ENCODE assay signal across 14 cellular contexts in the genomic region with DNA sequence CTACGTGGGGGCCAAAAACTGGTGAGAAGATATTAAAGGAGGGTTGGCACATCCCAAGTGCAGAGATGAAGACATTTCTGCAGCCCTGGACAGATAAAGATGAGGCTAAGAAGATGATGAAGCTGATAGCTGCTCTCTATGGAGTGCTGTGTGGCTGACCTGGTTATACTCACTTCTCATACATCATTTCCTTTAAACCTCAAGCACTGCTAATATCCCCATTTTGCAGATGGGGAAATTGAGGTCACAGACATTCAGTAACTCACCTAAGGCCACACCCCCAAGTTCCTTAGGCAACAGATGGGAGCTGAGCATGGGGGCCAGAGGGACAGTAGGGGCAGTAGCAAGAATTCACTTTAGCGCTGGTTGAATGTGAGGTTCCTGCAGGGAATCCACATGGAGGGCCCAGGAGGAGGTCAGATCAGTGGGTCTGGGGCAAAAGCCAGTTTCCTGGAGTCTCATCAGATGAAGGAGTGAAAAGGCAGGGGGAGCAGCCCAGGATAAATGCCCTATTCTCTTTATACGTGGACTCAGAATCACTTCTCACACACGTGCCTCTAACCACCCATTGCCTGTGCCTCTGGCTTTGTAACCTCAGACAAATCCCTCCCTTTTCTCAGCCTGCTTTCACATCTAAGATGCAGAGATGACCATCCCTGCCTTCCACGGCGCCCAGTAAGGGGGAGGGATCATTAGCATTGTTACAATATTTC.
DNase-seq lines count a peak whose midpoint lies in the region; ATAC-seq and TF ChIP-seq lines count a peak whose summit lies in the region.
"Had no signal": no experiment of that assay in that cellular context is flagged by ENCODE, and none has a peak within 500 bp of the region (broad histone marks: within the 10 kb centered on the region; RNA-seq: fewer than 3 reads in every experiment).

No MANE protein-coding gene starts in this region.

- no peaks in the 10 kb centered on the region for H3K27me3 Mint-ChIP-seq in CD8-positive, alpha-beta T cell (ENCODE audit: low read depth)
- no peaks in the 10 kb centered on the region for H3K27me3 Mint-ChIP-seq in activated CD4-positive, alpha-beta memory T cell treated with anti-CD3 and anti-CD28 coated beads for 36 hours
- no peaks in the 10 kb centered on the region for H3K27me3 Mint-ChIP-seq in memory B cell

- POLR2A ChIA-PET in CD8-positive, alpha-beta T cell (lab: Charles Lee): interaction anchor here (0.6 to 3.1 kb wide), 4 partner anchors 12 to 95 kb away, joined by 3 to 15 read pairs (median 3); no protein-coding TSS in a partner anchor
- POLR2A ChIA-PET in activated CD4-positive, alpha-beta memory T cell treated with anti-CD3 and anti-CD28 coated beads for 36 hours (lab: Charles Lee): interaction anchor here (1.3 to 3.4 kb wide), 2 partner anchors 11 to 12 kb away, joined by 6 to 22 read pairs; no protein-coding TSS in a partner anchor

- no peak overlapping the region; the same call in 1 of the 2 replicates for H3K27ac ChIP-seq in BLaER1
- H3K27ac ChIP-seq in CD8-positive, alpha-beta T cell (ENCODE audit: low read depth, low read length): peak overlapping the region; percentile 16
- H3K27ac ChIP-seq: epithelial cell of prostate, SK-N-MC had no signal

- CTCF ChIA-PET in CD8-positive, alpha-beta T cell (lab: Charles Lee): interaction anchor here (1.1 to 4.5 kb wide), 10 partner anchors 9 to 179 kb away, joined by 3 to 24 read pairs (median 4); partner anchors contain the start of gene NFATC2
- CTCF ChIA-PET in activated CD4-positive, alpha-beta memory T cell treated with anti-CD3 and anti-CD28 coated beads for 36 hours (lab: Charles Lee): interaction anchor here (1.2 to 2.0 kb wide), 5 partner anchors 12 to 209 kb away, joined by 3 to 13 read pairs (median 3); no protein-coding TSS in a partner anchor

- H3K36me3 ChIP-seq in BLaER1: peaks cover 47% of the 10 kb centered on the region
- peaks cover 5% of the 10 kb centered on the region for H3K36me3 ChIP-seq in CD8-positive, alpha-beta T cell (ENCODE audit: insufficient read depth, low read length)

- H3K27ac Mint-ChIP-seq in CD8-positive, alpha-beta T cell: peak overlapping the region; percentile 97
- peak overlapping the region; percentile 76 for H3K27ac Mint-ChIP-seq in activated CD4-positive, alpha-beta memory T cell treated with anti-CD3 and anti-CD28 coated beads for 36 hours
- H3K27ac Mint-ChIP-seq in memory B cell: peak overlapping the region; percentile 79

- DNase-seq in CD8-positive, alpha-beta T cell: peak in 1 of 7 experiments; percentile 24
- peak; percentile 43 for DNase-seq in activated CD4-positive, alpha-beta memory T cell treated with anti-CD3 and anti-CD28 coated beads for 36 hours
- DNase-seq in memory B cell (ENCODE audit: low spot score in 2 of 2): no peak
- DNase-seq in NCI-H345 treated with DMSO at 0.1 percent for 48 hours (lab: John Stamatoyannopoulos, UW; ENCODE audit: unreplicated experiment): no peak
- DNase-seq in NCI-H748 treated with DMSO at 0.1 percent for 48 hours (lab: John Stamatoyannopoulos, UW): no peak
- DNase-seq in NCI-H1930 (lab: John Stamatoyannopoulos, UW): no peak
- DNase-seq: anterior cingulate cortex, HCEC 1CT, Kasumi-1, NCI-H1436 treated with DMSO at 0.1 percent for 48 hours had no signal

- peaks cover 7% of the 10 kb centered on the region; the same call in 1 of the 2 replicates for H4K20me1 ChIP-seq in BLaER1

- intact Hi-C loops in CD8-positive, alpha-beta T cell (cut with DNase I, micrococcal nuclease): loop anchor here in 1 of 2 experiments (1.0 kb wide), 1 partner anchor 30 kb away; no protein-coding TSS in a partner anchor
- intact Hi-C loops in activated CD4-positive, alpha-beta memory T cell treated with anti-CD3 and anti-CD28 coated beads for 36 hours (cut with micrococcal nuclease): no loop called here

- H3K4me3 Mint-ChIP-seq in CD8-positive, alpha-beta T cell: peak overlapping the region; percentile 59
- peak overlapping the region; percentile 44 for H3K4me3 Mint-ChIP-seq in activated CD4-positive, alpha-beta memory T cell treated with anti-CD3 and anti-CD28 coated beads for 36 hours
- no peak overlapping the region for H3K4me3 Mint-ChIP-seq in memory B cell

- no peaks in the 10 kb centered on the region for H3K9me3 Mint-ChIP-seq in CD8-positive, alpha-beta T cell
- H3K9me3 Mint-ChIP-seq in activated CD4-positive, alpha-beta memory T cell treated with anti-CD3 and anti-CD28 coated beads for 36 hours: no peaks in the 10 kb centered on the region
- H3K9me3 Mint-ChIP-seq in memory B cell: no peaks in the 10 kb centered on the region

- no peaks in the 10 kb centered on the region for H3K27me3 ChIP-seq in BLaER1
- no peaks in the 10 kb centered on the region for H3K27me3 ChIP-seq in CD8-positive, alpha-beta T cell (ENCODE audit: insufficient read depth, low read length)

- H3K9me3 ChIP-seq in BLaER1: no peaks in the 10 kb centered on the region
- H3K9me3 ChIP-seq in CD8-positive, alpha-beta T cell (ENCODE audit: low read length): no peaks in the 10 kb centered on the region

- H3K4me2 ChIP-seq in BLaER1: peak overlapping the region; percentile 34

- no peak overlapping the region for H3K9ac ChIP-seq in BLaER1

- peaks cover 53% of the 10 kb centered on the region for H3K4me1 Mint-ChIP-seq in CD8-positive, alpha-beta T cell (ENCODE audit: low read depth)
- peaks cover 87% of the 10 kb centered on the region for H3K4me1 Mint-ChIP-seq in activated CD4-positive, alpha-beta memory T cell treated with anti-CD3 and anti-CD28 coated beads for 36 hours (ENCODE audit: low read depth)
- peaks cover 39% of the 10 kb centered on the region for H3K4me1 Mint-ChIP-seq in memory B cell

- no peak overlapping the region for H3K4me3 ChIP-seq in BLaER1
- H3K4me3 ChIP-seq in CD8-positive, alpha-beta T cell (ENCODE audit: low read depth, low read length): no peak overlapping the region
- H3K4me3 ChIP-seq: SK-N-MC had no signal

- no peak for TF ChIP-seq CTCF in CD8-positive, alpha-beta T cell (IDR thresholded peaks at IDR 0.05)

- H3K36me3 Mint-ChIP-seq in CD8-positive, alpha-beta T cell: peaks cover 68% of the 10 kb centered on the region
- H3K36me3 Mint-ChIP-seq in activated CD4-positive, alpha-beta memory T cell treated with anti-CD3 and anti-CD28 coated beads for 36 hours: peaks cover 44% of the 10 kb centered on the region
- H3K36me3 Mint-ChIP-seq in memory B cell: peaks cover 22% of the 10 kb centered on the region

- peaks cover 65% of the 10 kb centered on the region for H3K4me1 ChIP-seq in BLaER1
- peaks cover 30% of the 10 kb centered on the region for H3K4me1 ChIP-seq in CD8-positive, alpha-beta T cell (ENCODE audit: insufficient read depth, low read length)

- ATAC-seq in CD8-positive, alpha-beta T cell: peak; percentile 18
- ATAC-seq in memory B cell (ENCODE audit: low read depth) (peak; percentile 28), HG02852 (IDR thresholded peaks at IDR 0.05; ENCODE audit: unreplicated experiment) (no peak)
